In genomic region chr6:75418233-75418632, GRCh38 we compare ENCODE assay signal across 10 cellular contexts.
A peak's percentile ranks its signal among the peaks of the same experiment; 100 is the strongest.
DNase-seq lines count a peak whose midpoint lies in the region; ATAC-seq and TF ChIP-seq lines count a peak whose summit lies in the region.
"Had no signal": no experiment of that assay in that cellular context is flagged by ENCODE, and none has a peak within 500 bp of the region (broad histone marks: within the 10 kb centered on the region; RNA-seq: fewer than 3 reads in every experiment).

No MANE protein-coding gene starts in this region.

- H4K20me1 ChIP-seq in PC-3 (ENCODE audit: low read length): no peaks in the 10 kb centered on the region

- H3K27me3 Mint-ChIP-seq in mesothelial cell of epicardium (ENCODE audit: low read depth): no peaks in the 10 kb centered on the region

- peaks cover 44% of the 10 kb centered on the region for H3K4me1 Mint-ChIP-seq in mesothelial cell of epicardium

- H3K27ac Mint-ChIP-seq in mesothelial cell of epicardium: peak overlapping the region; percentile 13

- no TSS peak for BruUV-seq in PC-3 (replicated peaks; lab: Mats Ljungman, UMichigan)

- no peaks in the 10 kb centered on the region for H3K36me3 Mint-ChIP-seq in mesothelial cell of epicardium

- CTCF ChIA-PET in PC-3 (lab: Charles Lee): no interaction called here

- H3K9ac ChIP-seq in PC-3 (ENCODE audit: low read length): no peak overlapping the region

- H2AFZ ChIP-seq in PC-3 (ENCODE audit: low read length): no peak overlapping the region

- intact Hi-C loops in PC-3 (cut with micrococcal nuclease): no loop called here

- no peak overlapping the region for H3K27ac ChIP-seq in PC-3 (ENCODE audit: low read length)
- H3K27ac ChIP-seq: cardiac muscle cell, spleen had no signal

- no peaks in the 10 kb centered on the region for H3K27me3 ChIP-seq in PC-3 (ENCODE audit: low read length)
- H3K27me3 ChIP-seq: cardiac muscle cell, spleen had no signal

- H3K36me3 ChIP-seq in PC-3 (ENCODE audit: low read depth, low read length): no peaks in the 10 kb centered on the region
- H3K36me3 ChIP-seq: spleen had no signal

- no peaks in the 10 kb centered on the region for H3F3A ChIP-seq in PC-3 (ENCODE audit: low read length, unreplicated experiment)

- H3K4me1 ChIP-seq in PC-3 (ENCODE audit: insufficient read depth, low read length): peaks cover 21% of the 10 kb centered on the region

- no peak overlapping the region for H3K4me3 Mint-ChIP-seq in mesothelial cell of epicardium

- no peaks in the 10 kb centered on the region for H3K9me2 ChIP-seq in PC-3 (replicated peaks; ENCODE audit: low read length)

- no peak for TF ChIP-seq CTCF in PC-3 (conservative IDR thresholded peaks at IDR 0.05; ENCODE audit: low read depth, low read length)
- no peak for TF ChIP-seq CTCF in mesothelial cell of epicardium (IDR thresholded peaks at IDR 0.05; ENCODE audit: unreplicated experiment)
- no peak for TF ChIP-seq CTCF in GM20000 (IDR thresholded peaks at IDR 0.05; ENCODE audit: extremely low read depth, missing control alignments)

- H3K79me2 ChIP-seq in PC-3 (ENCODE audit: low read length): no peaks in the 10 kb centered on the region

- no peak overlapping the region for H3K4me3 ChIP-seq in PC-3 (ENCODE audit: low read length)
- H3K4me3 ChIP-seq: cardiac muscle cell, spleen had no signal

- H3K9me3 ChIP-seq in PC-3 (ENCODE audit: low read length): no peaks in the 10 kb centered on the region
- H3K9me3 ChIP-seq: spleen had no signal

- POLR2A ChIA-PET in PC-3 (lab: Charles Lee; ENCODE audit: unreplicated experiment): no interaction called here

- DNase-seq in PC-3: peak; percentile 16
- DNase-seq in mesothelial cell of epicardium (ENCODE audit: low spot score in 2 of 2, unreplicated experiment in 2 of 2): no peak
- no peak for DNase-seq in NCI-H1694 treated with DMSO at 0.1 percent for 48 hours (lab: John Stamatoyannopoulos, UW)
- no peak for DNase-seq in MV-4-11 (lab: John Stamatoyannopoulos, UW)
- no peak for DNase-seq in GM20000 (ENCODE audit: low spot score)
- DNase-seq in stimulated activated naive CD4-positive, alpha-beta T cell (lab: John Stamatoyannopoulos, UW): no peak
- DNase-seq: spleen had no signal

- no peak overlapping the region for H3K4me2 ChIP-seq in PC-3 (ENCODE audit: low read length)

- no peaks in the 10 kb centered on the region for H3K9me3 Mint-ChIP-seq in mesothelial cell of epicardium

- ATAC-seq in GM18907 (IDR thresholded peaks at IDR 0.05; ENCODE audit: unreplicated experiment) (peak; percentile 97), HG02943 (IDR thresholded peaks at IDR 0.05; ENCODE audit: low read depth, unreplicated experiment) (peak; percentile 92), PC-3 (peak; percentile 54; the same call in 1 of the 2 replicates)
